ENCODE assay signal across 8 cellular contexts in the genomic region with DNA sequence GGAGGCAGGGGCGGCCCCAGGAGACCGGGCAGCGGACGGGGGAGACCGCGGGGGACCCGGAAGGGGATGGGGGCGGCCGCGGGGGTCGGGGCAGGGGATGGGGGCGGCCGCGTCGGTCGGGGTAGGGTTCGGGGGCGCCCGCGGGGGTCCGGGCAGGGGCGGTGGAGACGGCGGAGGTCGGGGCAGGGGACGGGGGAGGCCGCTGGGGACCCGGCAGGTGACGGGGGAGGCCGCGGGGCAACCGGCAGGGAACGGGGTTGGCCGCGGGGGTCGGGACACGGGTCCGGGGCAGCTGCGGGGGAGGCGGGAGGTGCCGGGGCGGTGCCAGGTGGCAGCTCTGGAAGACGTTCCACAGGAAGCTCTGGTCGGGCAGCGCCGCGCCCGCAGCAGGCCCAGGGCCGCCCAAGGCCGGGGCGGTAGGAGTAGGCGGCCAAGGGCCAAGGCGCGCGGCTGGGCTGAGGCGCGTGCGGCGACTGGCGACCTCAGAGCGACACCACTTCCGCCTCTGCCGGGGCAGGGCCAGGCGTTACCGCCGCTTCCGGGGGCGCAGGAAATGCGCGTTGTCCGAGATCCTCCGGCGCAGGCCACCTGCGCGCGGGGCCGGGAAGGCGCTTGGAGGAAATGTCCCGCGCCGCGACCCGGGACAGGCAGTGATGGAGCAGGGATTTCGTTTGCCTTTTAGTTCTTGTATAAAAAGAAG. TPM values are rescaled to one million over a fixed set of nuclear protein-coding genes. Genes with fewer than 3 reads are reported as not detected.
A peak's percentile ranks its signal among the peaks of the same experiment; 100 is the strongest.
DNase-seq lines count a peak whose midpoint lies in the region; ATAC-seq and TF ChIP-seq lines count a peak whose summit lies in the region.
"Not testable (repeated sequence)": the region's sequence is repeated elsewhere in the genome, so short reads cannot be mapped to it uniquely, and the experiment has no call there.

No MANE protein-coding gene starts in this region.

- peaks cover 23% of the 10 kb centered on the region for H3K4me1 Mint-ChIP-seq in CD8-positive, alpha-beta T cell (ENCODE audit: low read depth)
- peaks cover 30% of the 10 kb centered on the region for H3K4me1 Mint-ChIP-seq in activated naive CD4-positive, alpha-beta T cell treated with anti-CD3 and anti-CD28 coated beads for 36 hours (ENCODE audit: low read depth)

- in situ Hi-C loops in SK-MEL-5 (cut with HindIII; ENCODE audit: low pct_unique_long_range_greater_than_20kb, low sequenced_read_pairs), result not testable (repeated sequence)

- H3K27me3 Mint-ChIP-seq in CD8-positive, alpha-beta T cell (ENCODE audit: low read depth); activated naive CD4-positive, alpha-beta T cell treated with anti-CD3 and anti-CD28 coated beads for 36 hours (ENCODE audit: low read depth): not testable (repeated sequence)

- not testable (repeated sequence) for H3K4me3 ChIP-seq in CD8-positive, alpha-beta T cell (ENCODE audit: low read depth, low read length); mucosa of descending colon
- peak overlapping the region; percentile 50 for H3K4me3 ChIP-seq in fibroblast of villous mesenchyme (ENCODE audit: low read depth, low read length)

- POLR2A ChIA-PET in CD8-positive, alpha-beta T cell (lab: Charles Lee), result not testable (repeated sequence)

- peak overlapping the region; percentile 33 for H3K27ac ChIP-seq in CD8-positive, alpha-beta T cell (ENCODE audit: low read depth, low read length)

- intact Hi-C loops in CD8-positive, alpha-beta T cell (cut with DNase I, micrococcal nuclease); mucosa of descending colon (cut with DNase I, micrococcal nuclease): not testable (repeated sequence)
- intact Hi-C loops in activated naive CD4-positive, alpha-beta T cell treated with anti-CD3 and anti-CD28 coated beads for 36 hours (cut with micrococcal nuclease), result loop anchor here (5.0 kb wide), 1 partner anchor 37 kb away; no protein-coding TSS in a partner anchor

- H3K4me1 ChIP-seq in CD8-positive, alpha-beta T cell (ENCODE audit: insufficient read depth, low read length); mucosa of descending colon (ENCODE audit: low read depth): not testable (repeated sequence)

- TF ChIP-seq CTCF in CD8-positive, alpha-beta T cell (IDR thresholded peaks at IDR 0.05); fibroblast of villous mesenchyme (IDR thresholded peaks at IDR 0.05; ENCODE audit: insufficient read depth, low read depth, low read length); mucosa of descending colon (IDR thresholded peaks at IDR 0.05): not testable (repeated sequence)

- not testable (repeated sequence) for H3K9me3 Mint-ChIP-seq in CD8-positive, alpha-beta T cell; activated naive CD4-positive, alpha-beta T cell treated with anti-CD3 and anti-CD28 coated beads for 36 hours

- H3K9me3 ChIP-seq in CD8-positive, alpha-beta T cell (ENCODE audit: low read length); mucosa of descending colon: not testable (repeated sequence)

- H3K36me3 Mint-ChIP-seq in CD8-positive, alpha-beta T cell; activated naive CD4-positive, alpha-beta T cell treated with anti-CD3 and anti-CD28 coated beads for 36 hours (ENCODE audit: low read depth): not testable (repeated sequence)

- H3K36me3 ChIP-seq in CD8-positive, alpha-beta T cell (ENCODE audit: insufficient read depth, low read length); mucosa of descending colon (ENCODE audit: low read depth): not testable (repeated sequence)

- peak; percentile 30 to 83 (median 65) for DNase-seq in CD8-positive, alpha-beta T cell
- DNase-seq in SK-MEL-5 (ENCODE audit: low read depth, low spot score) (peak; percentile 80), fibroblast of villous mesenchyme (ENCODE audit: low read depth) (peak; percentile 43), mucosa of descending colon (peak in 1 of 3 donors; percentile 91)
- peak; percentile 87 for DNase-seq in activated naive CD4-positive, alpha-beta T cell treated with anti-CD3 and anti-CD28 coated beads for 36 hours
- DNase-seq in stimulated activated CD8-positive, alpha-beta memory T cell treated with anti-CD3 and anti-CD28 coated beads, Interleukin-12 subunit alpha, Interleukin-12 subunit beta, amount 100 ng/mL, for 24 hours (ENCODE audit: extremely low read depth), result peak; percentile 54

- H3K4me3 Mint-ChIP-seq in CD8-positive, alpha-beta T cell, result peak overlapping the region; percentile 78
- peak overlapping the region; percentile 80 for H3K4me3 Mint-ChIP-seq in activated naive CD4-positive, alpha-beta T cell treated with anti-CD3 and anti-CD28 coated beads for 36 hours

- not testable (repeated sequence) for H3K27me3 ChIP-seq in CD8-positive, alpha-beta T cell (ENCODE audit: insufficient read depth, low read length)

- CTCF ChIA-PET in CD8-positive, alpha-beta T cell (lab: Charles Lee); activated naive CD4-positive, alpha-beta T cell treated with anti-CD3 and anti-CD28 coated beads for 36 hours (lab: Charles Lee): not testable (repeated sequence)

- H3K27ac Mint-ChIP-seq in CD8-positive, alpha-beta T cell, result peak overlapping the region; percentile 79
- H3K27ac Mint-ChIP-seq in activated naive CD4-positive, alpha-beta T cell treated with anti-CD3 and anti-CD28 coated beads for 36 hours, result peak overlapping the region; percentile 71

- ATAC-seq in CD8-positive, alpha-beta T cell, result peak; percentile 81
- ATAC-seq in GM19438 (IDR thresholded peaks at IDR 0.05; ENCODE audit: low read depth, unreplicated experiment) (peak; percentile 96), HG03159 (IDR thresholded peaks at IDR 0.05; ENCODE audit: unreplicated experiment) (peak; percentile 95), mucosa of descending colon (peak; percentile 89)

RNA-seq across cellular contexts. Expression of a gene that starts 45.9 kb away (rescaled TPM):
- total RNA-seq in CD8-positive, alpha-beta T cell, result 100 to 1,000 TPM; 127 to 130 TPM
- 7.9 and 9.0 TPM in 2 replicates for total RNA-seq in SK-MEL-5 (2014; rRNA removed; shearing (Covaris generic))
- 24.5 and 34.4 TPM in 2 replicates for polyA plus RNA-seq in SK-MEL-5 (2015; cell fraction: cytosol; rRNA removed)
- 46.3 and 83.6 TPM in 2 replicates for polyA plus RNA-seq in SK-MEL-5 (2015; cell fraction: nucleus; rRNA removed)
- 10 to 100 TPM; 40.0 to 46.6 TPM for total RNA-seq in activated naive CD4-positive, alpha-beta T cell treated with anti-CD3 and anti-CD28 coated beads for 36 hours
- total RNA-seq in fibroblast of villous mesenchyme (8.4 and 12.1 TPM in 2 replicates), mucosa of descending colon (10 to 100 TPM; 16.8 to 61.1 (median 28.0) TPM)
